36 cellular contexts compared by ENCODE assay signal in the genomic region with DNA sequence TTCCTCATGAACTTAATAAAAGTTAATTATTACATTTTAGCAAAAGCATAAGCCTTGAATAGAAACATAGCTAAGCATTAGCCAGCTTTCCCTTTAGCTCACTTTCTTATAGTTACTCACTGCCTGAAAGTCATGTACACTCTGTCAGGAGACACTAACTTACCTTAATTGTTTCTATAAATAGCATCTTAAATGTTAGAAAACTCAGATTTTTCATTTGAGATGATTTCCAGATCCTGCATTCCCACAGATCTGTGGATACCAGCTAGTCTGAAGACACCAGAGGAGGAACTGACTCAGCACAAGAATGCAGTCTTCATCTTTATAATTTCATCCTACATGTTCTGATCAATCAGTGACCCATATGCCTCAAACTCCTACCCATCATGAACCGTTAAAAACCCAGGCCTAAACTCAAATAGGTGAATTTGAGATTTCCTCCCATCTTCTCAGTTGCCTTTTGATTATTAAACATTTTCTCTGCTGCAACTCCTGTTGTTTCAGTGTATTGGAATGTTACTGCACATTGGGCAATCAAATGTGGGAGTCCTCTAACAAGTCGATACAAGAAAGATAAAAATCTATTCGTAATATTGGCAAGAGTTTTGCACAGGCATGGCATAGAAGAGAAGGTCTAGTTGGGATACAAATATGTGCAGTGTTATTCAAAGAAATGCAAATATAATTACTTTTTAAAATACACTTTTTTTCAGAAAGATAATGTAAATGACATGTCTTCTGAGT.
A peak's percentile ranks its signal among the peaks of the same experiment; 100 is the strongest.
DNase-seq lines count a peak whose midpoint lies in the region; ATAC-seq, FAIRE-seq and TF ChIP-seq lines count a peak whose summit lies in the region.
"Had no signal": no experiment of that assay in that cellular context is flagged by ENCODE, and none has a peak within 500 bp of the region (broad histone marks: within the 10 kb centered on the region; RNA-seq: fewer than 3 reads in every experiment).

No MANE protein-coding gene starts in this region.

- no peak overlapping the region for H2BK15ac ChIP-seq in neuronal stem cell (ENCODE audit: low read length)

- H3K27me3 Mint-ChIP-seq in GM23338 (ENCODE audit: insufficient read depth, low read depth, poor library complexity) = no peaks in the 10 kb centered on the region
- H3K27me3 Mint-ChIP-seq: activated CD4-positive, alpha-beta T cell treated with anti-CD3 and anti-CD28 coated beads, Interleukin-2, amount 10 ng/mL, durations not matched to agents 7 days and 5 days; activated naive CD8-positive, alpha-beta T cell; effector memory CD8-positive, alpha-beta T cell; memory B cell; stimulated activated naive B cell treated with anti-CD40 and anti-IgM and Interleukin-4, amounts not matched to agents 10 μg/mL and 1 μg/mL and 100 μg/mL, for 72 hours had no signal

- H3K9me2 ChIP-seq in GM23338 (ENCODE audit: insufficient read depth) = no peaks in the 10 kb centered on the region

- no peak overlapping the region for H2BK5ac ChIP-seq in trophoblast cell (ENCODE audit: low read depth, low read length, poor library complexity)
- H2BK5ac ChIP-seq in neuronal stem cell (ENCODE audit: low read length) = no peak overlapping the region

- peaks cover 7% of the 10 kb centered on the region for H3K9me3 ChIP-seq in adipocyte (ENCODE audit: control insufficient read depth, low read length)
- no peaks in the 10 kb centered on the region for H3K9me3 ChIP-seq in fibroblast of lung (ENCODE audit: control insufficient read depth, insufficient read depth, low read depth, low read length)
- H3K9me3 ChIP-seq in trophoblast cell (ENCODE audit: insufficient read depth, low read depth, low read length) = no peaks in the 10 kb centered on the region
- no peaks in the 10 kb centered on the region for H3K9me3 ChIP-seq in neuronal stem cell (replicated peaks in 1 of 2; ENCODE audit: control insufficient read depth in 2 of 2, insufficient read depth in 1 of 2, low read depth in 1 of 2, low read length in 2 of 2)
- H3K9me3 ChIP-seq: ovary, upper lobe of right lung had no signal

- H3K27ac Mint-ChIP-seq in GM23338 = no peak overlapping the region
- H3K27ac Mint-ChIP-seq: activated CD4-positive, alpha-beta T cell treated with anti-CD3 and anti-CD28 coated beads, Interleukin-2, amount 10 ng/mL, durations not matched to agents 7 days and 5 days; activated naive CD8-positive, alpha-beta T cell; effector memory CD8-positive, alpha-beta T cell; immature natural killer cell; memory B cell; nephron progenitor cell; stimulated activated naive B cell treated with anti-CD40 and anti-IgM and Interleukin-4, amounts not matched to agents 10 μg/mL and 1 μg/mL and 100 μg/mL, for 72 hours had no signal

- DNase-seq in GM23338 (ENCODE audit: low spot score) (no peak), adipocyte (ENCODE audit: low read depth) (peak; percentile 17), fibroblast of lung (ENCODE audit: low read depth in 2 of 2) (peak; percentile 2 to 29), trophoblast cell (no peak), neuronal stem cell (ENCODE audit: low spot score) (no peak), H54 (ENCODE audit: insufficient read length, low spot score) (no peak), HuH-7.5 (ENCODE audit: low spot score) (no peak)
- DNase-seq in activated CD4-positive, CD25-positive, alpha-beta regulatory T cell (lab: John Stamatoyannopoulos, UW) = no peak
- DNase-seq: activated CD4-positive, alpha-beta T cell treated with anti-CD3 and anti-CD28 coated beads, Interleukin-2, amount 10 ng/mL, durations not matched to agents 7 days and 5 days; activated effector memory CD4-positive, alpha-beta T cell treated with anti-CD3 and anti-CD28 coated beads, Interleukin-2, amount 50 U/mL, for 16 hours; activated T-cell treated with anti-CD3 and anti-CD28 coated beads, Interleukin-2, amount 50 U/mL, for 1 hour; aorta; C1 segment of cervical spinal cord; caudate nucleus; DMS53; effector memory CD8-positive, alpha-beta T cell; GDM1; immature natural killer cell; NCI-H1417; NCI-H2081; NCI-H2227 treated with DMSO at 0.1 percent for 48 hours; NCI-H526 treated with DMSO at 0.1 percent for 48 hours; nephron progenitor cell; NK-92 treated with Interleukin-12 subunit alpha and Interleukin-12 subunit beta, amount 100 ng/mL, for 24 hours; ovary; PC-9; retina; Right ventricle myocardium superior; stimulated activated naive B cell treated with anti-CD40 and anti-IgM and Interleukin-4, amounts not matched to agents 10 μg/mL and 1 μg/mL and 100 μg/mL, for 72 hours; substantia nigra; upper lobe of right lung; WERI-Rb-1 had no signal

- WGBS in trophoblast cell (ENCODE audit: extremely low coverage, insufficient coverage, insufficient read length) = no CpG with 5 or more reads among the region's 3 CpGs
- no CpG with 5 or more reads among the region's 3 CpGs for WGBS in neuronal stem cell (ENCODE audit: extremely low coverage in 2 of 2, insufficient read length in 2 of 2, insufficient replicate concordance in 1 of 2), 2 donors

- H4K8ac ChIP-seq in trophoblast cell (ENCODE audit: low read depth, low read length) (no peak overlapping the region), neuronal stem cell (ENCODE audit: low read depth, low read length) (no peak overlapping the region)

- H3K9me3 Mint-ChIP-seq in GM23338 = peaks cover 1% of the 10 kb centered on the region

- H3K27me3 ChIP-seq in GM23338 (ENCODE audit: insufficient read depth) (no peaks in the 10 kb centered on the region), adipocyte (replicated peaks; ENCODE audit: control insufficient read depth, insufficient read depth, low read length) (no peaks in the 10 kb centered on the region), fibroblast of lung (ENCODE audit: control insufficient read depth, insufficient read depth, low read length) (no peaks in the 10 kb centered on the region), trophoblast cell (ENCODE audit: insufficient read depth, low read length) (no peaks in the 10 kb centered on the region), neuronal stem cell (ENCODE audit: control insufficient read depth in 3 of 3, insufficient read depth in 3 of 3, low read depth in 1 of 3, low read length in 3 of 3) (no peaks in the 10 kb centered on the region)
- H3K27me3 ChIP-seq: ovary, upper lobe of right lung had no signal

- H3K18ac ChIP-seq in trophoblast cell (ENCODE audit: low read length) = no peak overlapping the region
- H3K18ac ChIP-seq in neuronal stem cell (ENCODE audit: low read length) = no peak overlapping the region

- H3K4me3 Mint-ChIP-seq in GM23338 = no peak overlapping the region
- H3K4me3 Mint-ChIP-seq: activated CD4-positive, alpha-beta T cell treated with anti-CD3 and anti-CD28 coated beads, Interleukin-2, amount 10 ng/mL, durations not matched to agents 7 days and 5 days; activated naive CD8-positive, alpha-beta T cell; effector memory CD8-positive, alpha-beta T cell; immature natural killer cell; memory B cell; nephron progenitor cell; stimulated activated naive B cell treated with anti-CD40 and anti-IgM and Interleukin-4, amounts not matched to agents 10 μg/mL and 1 μg/mL and 100 μg/mL, for 72 hours had no signal

- TF ChIP-seq CTCF in GM23338 (conservative IDR thresholded peaks at IDR 0.05; ENCODE audit: low read depth in 2 of 2) (no peak), fibroblast of lung (conservative IDR thresholded peaks at IDR 0.05 in 1 of 2, IDR thresholded peaks at IDR 0.05 in 1 of 2; ENCODE audit: low read depth in 1 of 2, low read length in 2 of 2) (no peak)

- H3F3A ChIP-seq in GM23338 (replicated peaks; ENCODE audit: low read depth) = no peaks in the 10 kb centered on the region

- no peak overlapping the region for H2BK120ac ChIP-seq in trophoblast cell (ENCODE audit: insufficient read depth, low read length, poor library complexity)
- no peak overlapping the region for H2BK120ac ChIP-seq in neuronal stem cell (ENCODE audit: low read depth, low read length)

- H2AK5ac ChIP-seq in trophoblast cell (ENCODE audit: low read length) (no peak overlapping the region), neuronal stem cell (ENCODE audit: low read depth, low read length) (no peak overlapping the region)

- peaks cover 2% of the 10 kb centered on the region for H3K79me1 ChIP-seq in trophoblast cell (ENCODE audit: low read length)
- H3K79me1 ChIP-seq in neuronal stem cell (ENCODE audit: low read depth, low read length) = no peaks in the 10 kb centered on the region

- no peak overlapping the region for H4K12ac ChIP-seq in trophoblast cell (ENCODE audit: low read depth, low read length)

- H4K91ac ChIP-seq in trophoblast cell (ENCODE audit: low read depth, low read length) = no peak overlapping the region
- H4K91ac ChIP-seq in neuronal stem cell (ENCODE audit: low read depth, low read length, poor library complexity) = no peak overlapping the region

- H3K4me1 Mint-ChIP-seq in GM23338 = no peaks in the 10 kb centered on the region
- H3K4me1 Mint-ChIP-seq: activated CD4-positive, alpha-beta T cell treated with anti-CD3 and anti-CD28 coated beads, Interleukin-2, amount 10 ng/mL, durations not matched to agents 7 days and 5 days; immature natural killer cell; memory B cell; nephron progenitor cell; stimulated activated naive B cell treated with anti-CD40 and anti-IgM and Interleukin-4, amounts not matched to agents 10 μg/mL and 1 μg/mL and 100 μg/mL, for 72 hours had no signal

- H3K36me3 ChIP-seq in GM23338 (ENCODE audit: insufficient read depth) (no peaks in the 10 kb centered on the region), adipocyte (ENCODE audit: control insufficient read depth, insufficient read depth, low read length, severe bottlenecking) (no peaks in the 10 kb centered on the region), fibroblast of lung (ENCODE audit: control insufficient read depth, insufficient read depth, low read length) (no peaks in the 10 kb centered on the region), trophoblast cell (ENCODE audit: control insufficient read depth in 1 of 2, insufficient read depth in 2 of 2, low read length in 2 of 2) (no peaks in the 10 kb centered on the region), neuronal stem cell (replicated peaks in 1 of 2; ENCODE audit: control insufficient read depth in 2 of 2, insufficient read depth in 2 of 2, low read length in 2 of 2) (no peaks in the 10 kb centered on the region)
- H3K36me3 ChIP-seq: ovary, upper lobe of right lung, WERI-Rb-1 had no signal

- no peak overlapping the region for H3K23ac ChIP-seq in trophoblast cell (ENCODE audit: low read length)
- H3K23ac ChIP-seq in neuronal stem cell (ENCODE audit: low read depth, low read length, poor library complexity) = no peak overlapping the region

- peaks cover under 1% of the 10 kb centered on the region; the same call in 1 of the 3 replicates for H3K36me3 Mint-ChIP-seq in GM23338 (ENCODE audit: low read depth)
- H3K36me3 Mint-ChIP-seq: activated naive CD8-positive, alpha-beta T cell; immature natural killer cell; memory B cell; stimulated activated naive B cell treated with anti-CD40 and anti-IgM and Interleukin-4, amounts not matched to agents 10 μg/mL and 1 μg/mL and 100 μg/mL, for 72 hours had no signal

- no peak for TF ChIP-seq POLR2A in H54 (IDR thresholded peaks at IDR 0.05; ENCODE audit: low read depth, low read length)

- H3K4ac ChIP-seq in trophoblast cell (ENCODE audit: low read depth, low read length) = no peak overlapping the region
- H3K4ac ChIP-seq in neuronal stem cell (ENCODE audit: low read length) = no peak overlapping the region

- H3K4me1 ChIP-seq in GM23338 (ENCODE audit: insufficient read depth) (no peaks in the 10 kb centered on the region), adipocyte (ENCODE audit: control insufficient read depth, insufficient read depth, low read length) (no peaks in the 10 kb centered on the region), fibroblast of lung (ENCODE audit: control insufficient read depth, extremely low read depth, insufficient read depth, low read length) (no peaks in the 10 kb centered on the region), trophoblast cell (ENCODE audit: control insufficient read depth in 1 of 2, insufficient read depth in 2 of 2, low read length in 2 of 2) (no peaks in the 10 kb centered on the region), neuronal stem cell (ENCODE audit: control insufficient read depth in 2 of 2, insufficient read depth in 1 of 2, low read depth in 1 of 2, low read length in 2 of 2) (no peaks in the 10 kb centered on the region)
- H3K4me1 ChIP-seq: upper lobe of right lung had no signal

- H3K4me3 ChIP-seq in GM23338 = no peak overlapping the region
- H3K4me3 ChIP-seq in adipocyte (ENCODE audit: low read length) = no peak overlapping the region
- no peak overlapping the region for H3K4me3 ChIP-seq in fibroblast of lung (replicated peaks in 1 of 4; ENCODE audit: control extremely low read depth in 1 of 4, insufficient read depth in 1 of 4, low read depth in 3 of 4, low read length in 4 of 4)
- H3K4me3 ChIP-seq in trophoblast cell (ENCODE audit: low read depth, low read length) = no peak overlapping the region
- no peak overlapping the region for H3K4me3 ChIP-seq in neuronal stem cell (ENCODE audit: low read length in 2 of 2)
- H3K4me3 ChIP-seq: ovary, PC-9, skin epidermis, upper lobe of right lung had no signal

- H2BK12ac ChIP-seq in trophoblast cell (ENCODE audit: low read length) (no peak overlapping the region), neuronal stem cell (ENCODE audit: low read length) (no peak overlapping the region)

- H3K27ac ChIP-seq in GM23338 (ENCODE audit: low read depth) = no peak overlapping the region
- H3K27ac ChIP-seq in fibroblast of lung (ENCODE audit: insufficient read depth, low read length) = no peak overlapping the region
- peak overlapping the region; percentile 46 for H3K27ac ChIP-seq in trophoblast cell (ENCODE audit: low read depth, low read length)
- H3K27ac ChIP-seq in neuronal stem cell (replicated peaks; ENCODE audit: low read length) = no peak overlapping the region
- H3K27ac ChIP-seq: ovary, PC-9, skin epidermis, upper lobe of right lung, WERI-Rb-1 had no signal

- no peak for ATAC-seq in GM23338
- ATAC-seq: effector memory CD8-positive, alpha-beta T cell; left lobe of liver; stimulated activated naive B cell treated with anti-CD40 and anti-IgM and Interleukin-4, amounts not matched to agents 10 μg/mL and 1 μg/mL and 100 μg/mL, for 72 hours; upper lobe of right lung had no signal

- peak overlapping the region; percentile 24; the same call in 1 of the 2 replicates for H2AFZ ChIP-seq in GM23338
- no peak overlapping the region for H2AFZ ChIP-seq in fibroblast of lung (ENCODE audit: low read length)
- H2AFZ ChIP-seq in trophoblast cell (ENCODE audit: insufficient read depth, low read length, poor library complexity) = no peak overlapping the region
- no peak overlapping the region for H2AFZ ChIP-seq in neuronal stem cell (ENCODE audit: low read length)
- H2AFZ ChIP-seq: PC-9 had no signal

- H3K14ac ChIP-seq in trophoblast cell (ENCODE audit: low read length) = no peak overlapping the region
- no peak overlapping the region for H3K14ac ChIP-seq in neuronal stem cell (ENCODE audit: low read length)

- H3K4me2 ChIP-seq in GM23338 = no peak overlapping the region
- no peak overlapping the region for H3K4me2 ChIP-seq in fibroblast of lung (ENCODE audit: extremely low read depth, insufficient read depth, low read length)
- H3K4me2 ChIP-seq in trophoblast cell (ENCODE audit: low read length) = no peak overlapping the region
- H3K4me2 ChIP-seq in neuronal stem cell (ENCODE audit: insufficient read depth, low read length, poor library complexity, severe bottlenecking) = no peak overlapping the region
- H3K4me2 ChIP-seq: PC-9 had no signal

- no peak for FAIRE-seq in H54 (lab: Jason Lieb, UNC)

- H4K20me1 ChIP-seq in GM23338 (replicated peaks; ENCODE audit: insufficient read depth) (no peaks in the 10 kb centered on the region), fibroblast of lung (ENCODE audit: control insufficient read depth, extremely low read depth, insufficient read depth, low read length) (no peaks in the 10 kb centered on the region)

- H3K9ac ChIP-seq in adipocyte (ENCODE audit: low read length) (no peak overlapping the region), fibroblast of lung (ENCODE audit: insufficient read depth, low read length) (no peak overlapping the region), trophoblast cell (ENCODE audit: low read length) (no peak overlapping the region), neuronal stem cell (ENCODE audit: low read depth, low read length, poor library complexity) (no peak overlapping the region)

- no peaks in the 10 kb centered on the region for H3K79me2 ChIP-seq in GM23338 (replicated peaks; ENCODE audit: insufficient read depth)
- no peaks in the 10 kb centered on the region for H3K79me2 ChIP-seq in fibroblast of lung (ENCODE audit: control insufficient read depth, insufficient read depth, low read length)
- no peaks in the 10 kb centered on the region for H3K79me2 ChIP-seq in trophoblast cell (ENCODE audit: control insufficient read depth, insufficient read depth, low read length, poor library complexity)

Comparison
In these comparisons a context has a peak if more than half of its experiments do, and no peak if none do; other contexts are left out.
1. DNase-seq: peak in adipocyte (single experiment) and fibroblast of lung (2 of 2); none in GM23338 (single experiment), trophoblast cell (0 of 2), activated CD4-positive, CD25-positive, alpha-beta regulatory T cell (0 of 4), neuronal stem cell (single experiment), H54 (single experiment) and HuH-7.5 (single experiment).